ENCODE assay signal across 8 cellular contexts in genomic region chr1:44775930-44776748, GRCh38. TPM values are rescaled to one million over a fixed set of nuclear protein-coding genes. Genes with fewer than 3 reads are reported as not detected.
A peak's percentile ranks its signal among the peaks of the same experiment; 100 is the strongest.
DNase-seq lines count a peak whose midpoint lies in the region; ATAC-seq and TF ChIP-seq lines count a peak whose summit lies in the region.

No MANE protein-coding gene starts in this region.

- peaks cover 39 to 47% of the 10 kb centered on the region in 2 donors for H3K36me3 Mint-ChIP-seq in CD14-positive monocyte

- H3K27me3 Mint-ChIP-seq in CD14-positive monocyte (ENCODE audit: low read depth in 3 of 3) = peaks cover 0 to 2% (median 0%) of the 10 kb centered on the region in 3 donors

- peak overlapping the region; percentile 92 to 100 (median 96) for H3K27ac Mint-ChIP-seq in CD14-positive monocyte

- H3K36me3 ChIP-seq in adipocyte (ENCODE audit: control insufficient read depth, insufficient read depth, low read length, severe bottlenecking) (peaks cover 47% of the 10 kb centered on the region), iPS-20b (ENCODE audit: insufficient read depth, low read depth, low read length) (peaks cover 51% of the 10 kb centered on the region)

- no peak for TF ChIP-seq CTCF in CD14-positive monocyte (IDR thresholded peaks at IDR 0.05)

- peaks cover 29% of the 10 kb centered on the region for H3K4me1 ChIP-seq in adipocyte (ENCODE audit: control insufficient read depth, insufficient read depth, low read length)
- H3K4me1 ChIP-seq in iPS-20b (ENCODE audit: insufficient read depth, low read length) = peaks cover 4% of the 10 kb centered on the region; the same call in 1 of the 2 replicates

- H3K4me1 Mint-ChIP-seq in CD14-positive monocyte = peaks cover 34% of the 10 kb centered on the region

- H3K27ac ChIP-seq in iPS-20b (ENCODE audit: low read length) = peak overlapping the region; percentile 79

- H3K9ac ChIP-seq in adipocyte (ENCODE audit: low read length) (peak overlapping the region; percentile 97), iPS-20b (ENCODE audit: low read depth, low read length) (peak overlapping the region; percentile 99)

- peak overlapping the region; percentile 92 to 96 for H3K4me3 Mint-ChIP-seq in CD14-positive monocyte

- H3K27me3 ChIP-seq in adipocyte (replicated peaks; ENCODE audit: control insufficient read depth, insufficient read depth, low read length) (no peaks in the 10 kb centered on the region), iPS-20b (ENCODE audit: insufficient read depth, low read length) (no peaks in the 10 kb centered on the region)

- H3K9me3 Mint-ChIP-seq in CD14-positive monocyte = no peaks in the 10 kb centered on the region

- DNase-seq in CD14-positive monocyte (ENCODE audit: low spot score) = peak; percentile 54
- DNase-seq in NOMO-1 treated with dmso at 0.1 percent for 144 hours (lab: John Stamatoyannopoulos, UW; ENCODE audit: unreplicated experiment) = peak; percentile 17
- peak; percentile 40 for DNase-seq in adipocyte (ENCODE audit: low read depth)
- DNase-seq in stimulated activated CD4-positive, alpha-beta T cell treated with anti-CD3 and anti-CD28 coated beads, Interleukin-4, amount 100 ng/mL, for 24 hours = peak; percentile 43
- no peak for DNase-seq in COLO829 (ENCODE audit: low spot score)
- no peak for DNase-seq in HEK293T (ENCODE audit: extremely low spot score)

- peak; percentile 3 for ATAC-seq in GM21529 (IDR thresholded peaks at IDR 0.05; ENCODE audit: unreplicated experiment)

- H3K9me3 ChIP-seq in adipocyte (ENCODE audit: control insufficient read depth, low read length) (no peaks in the 10 kb centered on the region), iPS-20b (ENCODE audit: insufficient read depth, low read depth, low read length) (no peaks in the 10 kb centered on the region)

- POLR2A ChIA-PET in HEK293T (lab: Yijun Ruan, JAX) = interaction anchor here (0.6 to 3.1 kb wide), 40 partner anchors 9 to 564 kb away, joined by 3 to 52 read pairs (median 7); partner anchors contain the start of genes BEST4, BTBD19, DYNLT4 and HECTD3

- CTCF ChIA-PET in HEK293T (lab: Yijun Ruan, JAX) = interaction anchor here (0.6 kb wide), 1 partner anchor 35 kb away, joined by 3 read pairs; no protein-coding TSS in a partner anchor

- intact Hi-C loops in CD14-positive monocyte (cut with micrococcal nuclease) = loop anchor here (2.0 to 10.0 kb wide), 5 partner anchors 34 to 526 kb away; partner anchors contain the start of genes EIF2B3 (in 1 of the 2) and RNU5D-1 (in 1 of the 2)

- peak overlapping the region; percentile 89 for H3K4me3 ChIP-seq in adipocyte (ENCODE audit: low read length)
- peak overlapping the region; percentile 83 for H3K4me3 ChIP-seq in iPS-20b (ENCODE audit: low read length)

TF ChIP-seq in HEK293T, 16 proteins besides CTCF, POLR2A, EP300 and RAD21:
- TF ChIP-seq PKNOX1 (IDR thresholded peaks at IDR 0.05) = no peak
- TF ChIP-seq L3MBTL2 (conservative IDR thresholded peaks at IDR 0.05) = no peak
- TF ChIP-seq ZNF384 (IDR thresholded peaks at IDR 0.05) = no peak
- no peak for TF ChIP-seq FOXM1 (IDR thresholded peaks at IDR 0.05; ENCODE audit: borderline replicate concordance)
- TF ChIP-seq ELF4 (IDR thresholded peaks at IDR 0.05) = no peak

RNA-seq across cellular contexts. Expression of gene RPS8, which starts 0.8 kb away (rescaled TPM):
- 100 to 1,000 TPM; 413 to 419 TPM for polyA plus RNA-seq in CD14-positive monocyte

RNA-seq across cellular contexts. Expression of gene BEST4, which starts 11.8 kb away (rescaled TPM):
- not detected for polyA plus RNA-seq in CD14-positive monocyte

RNA-seq across cellular contexts. Expression of gene PLK3, which starts 24.0 kb away (rescaled TPM):
- 10 to 100 TPM; 15.8 to 28.1 TPM for polyA plus RNA-seq in CD14-positive monocyte

RNA-seq across cellular contexts. Expression of gene DYNLT4, which starts 31.0 kb away (rescaled TPM):
- polyA plus RNA-seq in CD14-positive monocyte = 1 to 10 TPM; 2.2 to 2.8 TPM

RNA-seq across cellular contexts. Expression of gene BTBD19, which starts 32.2 kb away (rescaled TPM):
- polyA plus RNA-seq in CD14-positive monocyte = under 1 TPM; 0.10 to 0.73 TPM

Comparison
In these comparisons a context has a peak if more than half of its experiments do, and no peak if none do; other contexts are left out.
1. DNase-seq: peak in CD14-positive monocyte (single experiment), NOMO-1 treated with dmso at 0.1 percent for 144 hours (single experiment), adipocyte (single experiment) and stimulated activated CD4-positive, alpha-beta T cell treated with anti-CD3 and anti-CD28 coated beads, Interleukin-4, amount 100 ng/mL, for 24 hours (single experiment); none in COLO829 (single experiment) and HEK293T (single experiment).